Comparison of ENCODE assay signal across 21 cellular contexts in genomic region chr6:9745966-9746365, GRCh38.
DNase-seq lines count a peak whose midpoint lies in the region; ATAC-seq and TF ChIP-seq lines count a peak whose summit lies in the region.
"Had no signal": no experiment of that assay in that cellular context is flagged by ENCODE, and none has a peak within 500 bp of the region (broad histone marks: within the 10 kb centered on the region; RNA-seq: fewer than 3 reads in every experiment).

No MANE protein-coding gene starts in this region.

- in situ Hi-C loops in GM23248 (cut with MboI) = no loop called here
- in situ Hi-C loops in G401 (cut with HindIII; ENCODE audit: low sequenced_read_pairs) = no loop called here

- no peaks in the 10 kb centered on the region for H3F3A ChIP-seq in GM23248 (ENCODE audit: insufficient read depth)

- peaks cover 11% of the 10 kb centered on the region for H3K9me3 Mint-ChIP-seq in WTC11

- H2AFZ ChIP-seq in GM23248 = no peak overlapping the region

- no peaks in the 10 kb centered on the region for H3K79me2 ChIP-seq in GM23248 (ENCODE audit: insufficient read depth)

- POLR2A ChIA-PET in A673 (lab: Charles Lee; ENCODE audit: low non-redundant PET) (no interaction called here), WTC11 (lab: Charles Lee) (no interaction called here)

- H3K27ac ChIP-seq in A673 (ENCODE audit: low read depth, low read length, poor library complexity, severe bottlenecking) (no peak overlapping the region), GM23248 (no peak overlapping the region)
- H3K27ac ChIP-seq: C4-2B, SJSA1 had no signal

- DNase-seq in A673 (ENCODE audit: low spot score) = peak; percentile 10
- peak; percentile 12 for DNase-seq in GM23248
- peak; percentile 8 for DNase-seq in M059J (ENCODE audit: low read depth)
- peak; percentile 13 for DNase-seq in fibroblast of the aortic adventitia (ENCODE audit: low read depth)
- no peak for DNase-seq in G401 (ENCODE audit: low spot score)
- DNase-seq in WTC11 (ENCODE audit: low spot score) = no peak
- no peak for DNase-seq in RKO (ENCODE audit: low spot score)
- DNase-seq: 8988T, Kasumi-1, NCI-H1092, NCI-H1436 treated with DMSO at 0.1 percent for 48 hours, NCI-H2029, NCI-H2227 treated with DMSO at 0.1 percent for 48 hours, NCI-H510A treated with DMSO at 0.1 percent for 48 hours, NCI-H748 treated with DMSO at 0.1 percent for 48 hours, T-helper 1 cell had no signal

- H3K36me3 ChIP-seq in A673 (ENCODE audit: insufficient read depth, low read length, poor library complexity, severe bottlenecking) (no peaks in the 10 kb centered on the region), GM23248 (ENCODE audit: low read depth) (no peaks in the 10 kb centered on the region)
- H3K36me3 ChIP-seq: HAP-1, SJSA1 had no signal

- intact Hi-C loops in A673 (cut with micrococcal nuclease; ENCODE audit: unreplicated experiment) = no loop called here

- BruUV-seq in A673 (replicated peaks; lab: Mats Ljungman, UMichigan) = no TSS peak

- no peak overlapping the region for H3K9ac ChIP-seq in GM23248

- H3K27ac Mint-ChIP-seq in WTC11 = no peak overlapping the region

- H3K9me3 ChIP-seq in A673 (ENCODE audit: low read depth, low read length, poor library complexity, severe bottlenecking) (no peaks in the 10 kb centered on the region), GM23248 (ENCODE audit: low read depth) (no peaks in the 10 kb centered on the region)
- H3K9me3 ChIP-seq: HAP-1, SJSA1 had no signal

- H4K20me1 ChIP-seq in GM23248 (ENCODE audit: insufficient read depth) = no peaks in the 10 kb centered on the region

- no peaks in the 10 kb centered on the region for H3K36me3 Mint-ChIP-seq in WTC11

- no peaks in the 10 kb centered on the region for H3K9me2 ChIP-seq in GM23248 (ENCODE audit: insufficient read depth)

- no peaks in the 10 kb centered on the region for H3K4me1 Mint-ChIP-seq in WTC11

- H3K4me3 Mint-ChIP-seq in WTC11 = no peak overlapping the region

- H3K27me3 ChIP-seq in A673 (replicated peaks; ENCODE audit: insufficient read depth, low read depth, low read length, poor library complexity) = no peaks in the 10 kb centered on the region
- H3K27me3 ChIP-seq in GM23248 (replicated peaks; ENCODE audit: insufficient read depth) = no peaks in the 10 kb centered on the region
- H3K27me3 ChIP-seq: SJSA1 had no signal

- CTCF ChIA-PET in A673 (lab: Charles Lee) (no interaction called here), WTC11 (lab: Charles Lee) (no interaction called here)

- TF ChIP-seq CTCF in A673 (conservative IDR thresholded peaks at IDR 0.05; ENCODE audit: low read depth, low read length) (no peak), fibroblast of the aortic adventitia (IDR thresholded peaks at IDR 0.05; ENCODE audit: insufficient read depth, low read length) (no peak), WTC11 (IDR thresholded peaks at IDR 0.05) (no peak)

- H3K4me2 ChIP-seq in GM23248 (ENCODE audit: unreplicated experiment) = peak overlapping the region; percentile 13

- H3K4me1 ChIP-seq in A673 (ENCODE audit: insufficient read depth, low read length, poor library complexity, severe bottlenecking) (no peaks in the 10 kb centered on the region), GM23248 (ENCODE audit: insufficient read depth) (no peaks in the 10 kb centered on the region)
- H3K4me1 ChIP-seq: HAP-1, SJSA1 had no signal

- WGBS in GM23248 (ENCODE audit: low coverage in 1 of 2, low lambda C conversion rate in 2 of 2, missing lambda C conversion rate in 2 of 2), 2 experiments = 51 to 64% methylated on average over 2 of the region's 2 CpGs

- H3K4me3 ChIP-seq in A673 (ENCODE audit: low read depth, low read length, poor library complexity, severe bottlenecking) (no peak overlapping the region), GM23248 (no peak overlapping the region), fibroblast of the aortic adventitia (ENCODE audit: low read depth, low read length) (no peak overlapping the region)
- H3K4me3 ChIP-seq: HAP-1, SJSA1 had no signal

- H3K27me3 Mint-ChIP-seq in WTC11 (ENCODE audit: low read depth) = no peaks in the 10 kb centered on the region

- no peak for ATAC-seq in WTC11
- ATAC-seq: Panc1, Right ventricle myocardium inferior had no signal

TF ChIP-seq in WTC11, 78 proteins besides CTCF, POLR2A, EP300 and RAD21 (continues in another document):
- TF ChIP-seq MXD4 (CRISPR knock-in tag; IDR thresholded peaks at IDR 0.05; ENCODE audit: borderline replicate concordance) = no peak
- TF ChIP-seq, protein P1, sequence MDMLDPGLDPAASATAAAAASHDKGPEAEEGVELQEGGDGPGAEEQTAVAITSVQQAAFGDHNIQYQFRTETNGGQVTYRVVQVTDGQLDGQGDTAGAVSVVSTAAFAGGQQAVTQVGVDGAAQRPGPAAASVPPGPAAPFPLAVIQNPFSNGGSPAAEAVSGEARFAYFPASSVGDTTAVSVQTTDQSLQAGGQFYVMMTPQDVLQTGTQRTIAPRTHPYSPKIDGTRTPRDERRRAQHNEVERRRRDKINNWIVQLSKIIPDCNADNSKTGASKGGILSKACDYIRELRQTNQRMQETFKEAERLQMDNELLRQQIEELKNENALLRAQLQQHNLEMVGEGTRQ (CRISPR knock-in tag; IDR thresholded peaks at IDR 0.05) = no peak
- no peak for TF ChIP-seq E2F5 (CRISPR knock-in tag; IDR thresholded peaks at IDR 0.05)
- no peak for TF ChIP-seq OVOL2 (CRISPR knock-in tag; IDR thresholded peaks at IDR 0.05; ENCODE audit: borderline replicate concordance)
- no peak for TF ChIP-seq STAT6 (CRISPR knock-in tag; conservative IDR thresholded peaks at IDR 0.05; ENCODE audit: low read depth)
- TF ChIP-seq ZNF416 (CRISPR knock-in tag; IDR thresholded peaks at IDR 0.05) = no peak
- no peak for TF ChIP-seq SMAD4 (CRISPR knock-in tag; IDR thresholded peaks at IDR 0.05)
- TF ChIP-seq HMGXB4 (CRISPR knock-in tag; IDR thresholded peaks at IDR 0.05) = no peak
- TF ChIP-seq GRHL2 (CRISPR knock-in tag; IDR thresholded peaks at IDR 0.05; ENCODE audit: insufficient replicate concordance, severe bottlenecking) = no peak
- TF ChIP-seq ERG (CRISPR knock-in tag; IDR thresholded peaks at IDR 0.05) = no peak
- no peak for TF ChIP-seq ESRRA (CRISPR knock-in tag; IDR thresholded peaks at IDR 0.05; ENCODE audit: borderline replicate concordance)

Comparison
In these comparisons a context has a peak if more than half of its experiments do, and no peak if none do; other contexts are left out.
1. DNase-seq: peak in A673 (single experiment), GM23248 (single experiment), M059J (single experiment) and fibroblast of the aortic adventitia (single experiment); none in G401 (single experiment), WTC11 (single experiment) and RKO (single experiment).